ENCODE assay signal across 8 cellular contexts in genomic region chr3:157235291-157235690, GRCh38.
"Had no signal": no experiment of that assay in that cellular context is flagged by ENCODE, and none has a peak within 500 bp of the region (broad histone marks: within the 10 kb centered on the region; RNA-seq: fewer than 3 reads in every experiment).

No MANE protein-coding gene starts in this region.

- H3K4me2 ChIP-seq: KMS-11 had no signal

- H3K27ac ChIP-seq: HL-60, KMS-11 had no signal

- ATAC-seq: HepG2 had no signal

- H3K9ac ChIP-seq: KMS-11 had no signal

- DNase-seq: IMR-90, KBM-7, KG1 had no signal

- FAIRE-seq: HepG2, HTR-8/SVneo had no signal

- H3K4me3 Mint-ChIP-seq: IgD-negative memory B cell had no signal
